In the genomic region with DNA sequence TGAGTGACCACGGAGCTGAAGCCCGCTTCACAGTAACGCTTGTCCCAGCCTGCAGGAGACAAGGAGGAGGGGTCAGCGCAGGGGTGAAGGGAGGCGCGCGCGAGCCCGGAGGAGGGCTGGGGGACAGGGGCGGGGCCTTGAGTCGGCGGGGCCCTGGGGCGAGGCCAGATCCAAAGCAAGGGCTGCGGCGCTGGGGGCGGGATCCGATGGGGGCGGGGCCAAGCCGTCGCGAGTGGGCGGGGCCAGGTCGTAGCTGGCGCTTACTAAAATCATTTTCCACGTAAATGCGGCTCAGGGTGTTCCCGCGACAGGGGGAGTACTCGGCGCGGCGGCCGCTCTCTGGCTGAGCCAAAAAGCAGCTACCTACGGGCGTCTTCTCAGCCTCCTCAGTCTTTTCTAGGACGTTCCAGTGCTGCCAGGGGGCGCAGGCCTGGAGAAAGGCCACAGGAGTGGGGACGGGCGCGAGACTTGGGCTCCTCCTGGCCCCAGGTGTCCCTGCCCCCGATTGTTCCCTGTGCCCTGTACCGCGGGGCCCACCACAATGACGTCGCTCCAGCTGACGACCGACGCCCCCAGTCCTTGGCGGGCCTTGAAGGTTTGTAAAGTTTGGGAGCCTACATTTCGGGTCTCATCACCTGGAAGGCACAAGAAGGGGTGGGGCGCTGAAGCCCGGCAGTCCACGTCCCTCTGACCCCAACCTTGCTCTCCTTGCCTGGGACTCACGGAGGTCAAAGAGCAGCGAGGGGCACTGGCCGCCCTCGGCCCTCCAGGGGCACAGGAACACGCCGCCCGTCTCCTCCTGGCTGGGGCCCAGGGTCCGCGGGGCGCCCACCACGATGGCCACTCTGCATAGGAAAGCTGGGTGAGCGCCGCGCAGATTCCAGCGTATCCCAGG, we compare ENCODE assay signal across 1 cellular context.
A peak's percentile ranks its signal among the peaks of the same experiment; 100 is the strongest.
TF ChIP-seq lines count a peak whose summit lies in the region.

No MANE protein-coding gene starts in this region.

TF ChIP-seq in K562, 482 proteins besides CTCF, POLR2A, EP300 and RAD21 (continued from another document and continues in another):
- TF ChIP-seq EGR1 (conservative IDR thresholded peaks at IDR 0.05) (0 out of 2 replicates have a peak, but pooled peaks have one; percentile 2), ZBTB9 (CRISPR knock-in tag; IDR thresholded peaks at IDR 0.05) (no peak), ZBTB40 (IDR thresholded peaks at IDR 0.05) (peak; percentile 21; the same call in 1 of the 2 replicates), ZBTB40 (CRISPR knock-in tag; IDR thresholded peaks at IDR 0.05) (no peak), ZNF561 (CRISPR knock-in tag; conservative IDR thresholded peaks at IDR 0.05) (no peak), ZNF143 (CRISPR knock-in tag; IDR thresholded peaks at IDR 0.05) (no peak), ZNF551 (CRISPR knock-in tag; IDR thresholded peaks at IDR 0.05) (no peak), ZNF239 (CRISPR knock-in tag; IDR thresholded peaks at IDR 0.05) (no peak), NR3C1 (CRISPR knock-in tag; IDR thresholded peaks at IDR 0.05) (peak; percentile 52; the same call in 1 of the 2 replicates), RAD51 (IDR thresholded peaks at IDR 0.05; ENCODE audit: borderline replicate concordance, low read depth) (no peak), ZFP30 (CRISPR knock-in tag; IDR thresholded peaks at IDR 0.05; ENCODE audit: borderline replicate concordance) (no peak), HDAC6 (IDR thresholded peaks at IDR 0.05; ENCODE audit: low read depth, low read length) (no peak), POLR3G (IDR thresholded peaks at IDR 0.05; ENCODE audit: extremely low read depth, insufficient read length, insufficient replicate concordance) (no peak), HLTF (IDR thresholded peaks at IDR 0.05) (no peak), CHD2 (IDR thresholded peaks at IDR 0.05; ENCODE audit: low read depth, low read length) (peak; percentile 72), POLR2AphosphoS2 (IDR thresholded peaks at IDR 0.05; ENCODE audit: low read length) (0 out of 2 replicates have a peak, but pooled peaks have one; percentile 40), JUND (IDR thresholded peaks at IDR 0.05; ENCODE audit: borderline replicate concordance, low read depth, low read length) (no peak), JUND (tag; IDR thresholded peaks at IDR 0.05; ENCODE audit: borderline replicate concordance, low read depth, low read length) (no peak), UBTF (IDR thresholded peaks at IDR 0.05; ENCODE audit: borderline replicate concordance in 1 of 2, low read depth in 2 of 2, low read length in 2 of 2) (peak in 1 of 2 experiments; percentile 53; a peak in 2 of 4 replicates), ZNF57 (CRISPR knock-in tag; IDR thresholded peaks at IDR 0.05) (no peak), ZFX (CRISPR knock-in tag; IDR thresholded peaks at IDR 0.05) (peak; percentile 92), NR2C1 (IDR thresholded peaks at IDR 0.05) (peak; percentile 30; the same call in 1 of the 2 replicates), NR2C1 (tag; IDR thresholded peaks at IDR 0.05) (no peak), CREB1 (IDR thresholded peaks at IDR 0.05) (peak; percentile 40; the same call in 1 of the 2 replicates), CREB1 (CRISPR knock-in tag; IDR thresholded peaks at IDR 0.05) (peak; percentile 54; the same call in 1 of the 2 replicates), PHF8 (IDR thresholded peaks at IDR 0.05; ENCODE audit: borderline replicate concordance, low read length) (peak; percentile 90), YY1 (IDR thresholded peaks at IDR 0.05; ENCODE audit: borderline replicate concordance in 1 of 3, control insufficient read depth in 1 of 3, extremely low read depth in 1 of 3, insufficient read depth in 3 of 3, insufficient read length in 1 of 3, insufficient replicate concordance in 2 of 3, low read depth in 1 of 3, low read length in 2 of 3) (peak in 2 of 3 experiments; percentile 22 to 25), SIX5 (IDR thresholded peaks at IDR 0.05; ENCODE audit: borderline replicate concordance in 1 of 2, insufficient read depth in 1 of 2, low read depth in 1 of 2, low read length in 2 of 2) (no peak), SMC3 (conservative IDR thresholded peaks at IDR 0.05; ENCODE audit: insufficient read depth, low read depth, low read length) (no peak), ETV1 (tag; conservative IDR thresholded peaks at IDR 0.05; ENCODE audit: low read depth) (no peak), CTBP1 (IDR thresholded peaks at IDR 0.05; ENCODE audit: borderline replicate concordance) (0 out of 2 replicates have a peak, but pooled peaks have one; percentile 39), PHF21A (IDR thresholded peaks at IDR 0.05; ENCODE audit: borderline replicate concordance, low read depth) (no peak), CC2D1A (IDR thresholded peaks at IDR 0.05) (no peak), NR4A1 (CRISPR knock-in tag; IDR thresholded peaks at IDR 0.05) (no peak), NR4A1 (tag; IDR thresholded peaks at IDR 0.05) (no peak; the same call in 1 of the 2 replicates), HDAC3 (IDR thresholded peaks at IDR 0.05; ENCODE audit: borderline replicate concordance, partially characterized antibody) (no peak), ZNF3 (CRISPR knock-in tag; IDR thresholded peaks at IDR 0.05) (no peak)
- TF ChIP-seq, protein P1, sequence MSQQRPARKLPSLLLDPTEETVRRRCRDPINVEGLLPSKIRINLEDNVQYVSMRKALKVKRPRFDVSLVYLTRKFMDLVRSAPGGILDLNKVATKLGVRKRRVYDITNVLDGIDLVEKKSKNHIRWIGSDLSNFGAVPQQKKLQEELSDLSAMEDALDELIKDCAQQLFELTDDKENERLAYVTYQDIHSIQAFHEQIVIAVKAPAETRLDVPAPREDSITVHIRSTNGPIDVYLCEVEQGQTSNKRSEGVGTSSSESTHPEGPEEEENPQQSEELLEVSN (IDR thresholded peaks at IDR 0.05; ENCODE audit: borderline replicate concordance in 1 of 2, extremely low read depth in 1 of 2, insufficient read depth in 1 of 2, insufficient read length in 1 of 2, low read depth in 1 of 2, low read length in 1 of 2, poor library complexity in 1 of 2, severe bottlenecking in 1 of 2): peak in 1 of 2 experiments; percentile 28
- TF ChIP-seq, protein P2, sequence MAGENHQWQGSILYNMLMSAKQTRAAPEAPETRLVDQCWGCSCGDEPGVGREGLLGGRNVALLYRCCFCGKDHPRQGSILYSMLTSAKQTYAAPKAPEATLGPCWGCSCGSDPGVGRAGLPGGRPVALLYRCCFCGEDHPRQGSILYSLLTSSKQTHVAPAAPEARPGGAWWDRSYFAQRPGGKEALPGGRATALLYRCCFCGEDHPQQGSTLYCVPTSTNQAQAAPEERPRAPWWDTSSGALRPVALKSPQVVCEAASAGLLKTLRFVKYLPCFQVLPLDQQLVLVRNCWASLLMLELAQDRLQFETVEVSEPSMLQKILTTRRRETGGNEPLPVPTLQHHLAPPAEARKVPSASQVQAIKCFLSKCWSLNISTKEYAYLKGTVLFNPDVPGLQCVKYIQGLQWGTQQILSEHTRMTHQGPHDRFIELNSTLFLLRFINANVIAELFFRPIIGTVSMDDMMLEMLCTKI (IDR thresholded peaks at IDR 0.05; ENCODE audit: partially characterized antibody): no peak
- TF ChIP-seq, protein P3, sequence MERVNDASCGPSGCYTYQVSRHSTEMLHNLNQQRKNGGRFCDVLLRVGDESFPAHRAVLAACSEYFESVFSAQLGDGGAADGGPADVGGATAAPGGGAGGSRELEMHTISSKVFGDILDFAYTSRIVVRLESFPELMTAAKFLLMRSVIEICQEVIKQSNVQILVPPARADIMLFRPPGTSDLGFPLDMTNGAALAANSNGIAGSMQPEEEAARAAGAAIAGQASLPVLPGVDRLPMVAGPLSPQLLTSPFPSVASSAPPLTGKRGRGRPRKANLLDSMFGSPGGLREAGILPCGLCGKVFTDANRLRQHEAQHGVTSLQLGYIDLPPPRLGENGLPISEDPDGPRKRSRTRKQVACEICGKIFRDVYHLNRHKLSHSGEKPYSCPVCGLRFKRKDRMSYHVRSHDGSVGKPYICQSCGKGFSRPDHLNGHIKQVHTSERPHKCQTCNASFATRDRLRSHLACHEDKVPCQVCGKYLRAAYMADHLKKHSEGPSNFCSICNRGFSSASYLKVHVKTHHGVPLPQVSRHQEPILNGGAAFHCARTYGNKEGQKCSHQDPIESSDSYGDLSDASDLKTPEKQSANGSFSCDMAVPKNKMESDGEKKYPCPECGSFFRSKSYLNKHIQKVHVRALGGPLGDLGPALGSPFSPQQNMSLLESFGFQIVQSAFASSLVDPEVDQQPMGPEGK (CRISPR knock-in tag; IDR thresholded peaks at IDR 0.05; ENCODE audit: borderline replicate concordance): no peak
